In genomic region chr6:16437984-16438383, GRCh38 we compare ENCODE assay signal across 15 cellular contexts.
A peak's percentile ranks its signal among the peaks of the same experiment; 100 is the strongest.
DNase-seq lines count a peak whose midpoint lies in the region; ATAC-seq and TF ChIP-seq lines count a peak whose summit lies in the region.
"Had no signal": no experiment of that assay in that cellular context is flagged by ENCODE, and none has a peak within 500 bp of the region (broad histone marks: within the 10 kb centered on the region; RNA-seq: fewer than 3 reads in every experiment).

No MANE protein-coding gene starts in this region.

- 62% methylated on average over 3 of the region's 3 CpGs for WGBS in right cardiac atrium
- WGBS in testis, 2 donors: 66 to 87% methylated on average over 3 of the region's 3 CpGs
- 94% methylated on average over 3 of the region's 3 CpGs for whole genome bisulfite sequencing in smooth muscle cell (ENCODE audit: low lambda C conversion rate)

- DNase-seq in activated naive CD4-positive, alpha-beta T cell treated with anti-CD3 and anti-CD28 coated beads for 36 hours: no peak
- DNase-seq in activated naive CD4-positive, alpha-beta T cell (lab: John Stamatoyannopoulos, UW): no peak
- peak; percentile 42 for DNase-seq in activated T-cell treated with anti-CD3 and anti-CD28 coated beads, Interleukin-2, amount 50 U/mL, for 1 hour
- DNase-seq in right cardiac atrium (no peak), testis (peak; percentile 28), ecto neural progenitor cell (ENCODE audit: low spot score) (no peak), smooth muscle cell (lab: John Stamatoyannopoulos, UW; ENCODE audit: unreplicated experiment) (no peak), left lobe of liver (ENCODE audit: low spot score) (no peak)
- DNase-seq: activated B cell treated with CpG ODN at 0.5 μM for 24 hours, NCI-H146, NCI-H510A treated with DMSO at 0.1 percent for 48 hours, OCI-M1, SK-N-SH had no signal

- H4K20me1 ChIP-seq in smooth muscle cell (ENCODE audit: low read depth): peaks cover 21% of the 10 kb centered on the region

- H3K27me3 ChIP-seq in right cardiac atrium (ENCODE audit: control insufficient read depth, insufficient read depth) (no peaks in the 10 kb centered on the region), testis (no peaks in the 10 kb centered on the region), smooth muscle cell (ENCODE audit: low read depth) (no peaks in the 10 kb centered on the region)

- H3F3A ChIP-seq in smooth muscle cell (ENCODE audit: low read depth): no peaks in the 10 kb centered on the region

- peak; percentile 45 to 59 for ATAC-seq in right cardiac atrium
- no peak for ATAC-seq in left lobe of liver

- peak overlapping the region; percentile 89 for H3K27ac Mint-ChIP-seq in activated naive CD4-positive, alpha-beta T cell treated with anti-CD3 and anti-CD28 coated beads for 36 hours
- H3K27ac Mint-ChIP-seq: activated B cell treated with CpG ODN at 0.5 μM for 24 hours had no signal

- no peak overlapping the region for H3K4me2 ChIP-seq in smooth muscle cell
- H3K4me2 ChIP-seq: SK-N-SH had no signal

- no peak overlapping the region for H2AFZ ChIP-seq in smooth muscle cell (ENCODE audit: low read depth)

- no peaks in the 10 kb centered on the region for H3K27me3 Mint-ChIP-seq in activated naive CD4-positive, alpha-beta T cell treated with anti-CD3 and anti-CD28 coated beads for 36 hours (ENCODE audit: low read depth)
- H3K27me3 Mint-ChIP-seq: activated B cell treated with CpG ODN at 0.5 μM for 24 hours had no signal

- H3K4me3 Mint-ChIP-seq in activated naive CD4-positive, alpha-beta T cell treated with anti-CD3 and anti-CD28 coated beads for 36 hours: peak overlapping the region; percentile 78
- H3K4me3 Mint-ChIP-seq: activated B cell treated with CpG ODN at 0.5 μM for 24 hours had no signal

- H3K4me1 Mint-ChIP-seq in activated naive CD4-positive, alpha-beta T cell treated with anti-CD3 and anti-CD28 coated beads for 36 hours (ENCODE audit: low read depth): peaks cover 65% of the 10 kb centered on the region

- H3K36me3 Mint-ChIP-seq in activated naive CD4-positive, alpha-beta T cell treated with anti-CD3 and anti-CD28 coated beads for 36 hours (ENCODE audit: low read depth): peaks cover 14% of the 10 kb centered on the region

- no peaks in the 10 kb centered on the region for H3K9me3 ChIP-seq in right cardiac atrium (ENCODE audit: control insufficient read depth, low read length)
- no peaks in the 10 kb centered on the region for H3K9me3 ChIP-seq in testis
- H3K9me3 ChIP-seq in smooth muscle cell (replicated peaks; ENCODE audit: low read depth): no peaks in the 10 kb centered on the region
- H3K9me3 ChIP-seq: HAP-1, SK-N-SH had no signal

- H3K9ac ChIP-seq in smooth muscle cell (ENCODE audit: low read depth): no peak overlapping the region
- H3K9ac ChIP-seq: SK-N-SH had no signal

- H3K27ac ChIP-seq in right cardiac atrium (ENCODE audit: low read length): no peak overlapping the region
- H3K27ac ChIP-seq in testis: peak overlapping the region in 1 of 2 donors; percentile 8
- no peak overlapping the region for H3K27ac ChIP-seq in smooth muscle cell (ENCODE audit: low read depth)
- H3K27ac ChIP-seq: HL-60 had no signal

- H3K4me1 ChIP-seq in right cardiac atrium (ENCODE audit: control insufficient read depth, insufficient read depth, low read length) (peaks cover 7% of the 10 kb centered on the region), testis (peaks cover 7% of the 10 kb centered on the region), smooth muscle cell (ENCODE audit: low read depth) (no peaks in the 10 kb centered on the region)
- H3K4me1 ChIP-seq: HAP-1 had no signal

- no peak for TF ChIP-seq POLR2A in testis (IDR thresholded peaks at IDR 0.05)

- H3K79me2 ChIP-seq in smooth muscle cell (ENCODE audit: low read depth): peaks cover 4% of the 10 kb centered on the region

- TF ChIP-seq CTCF in testis (IDR thresholded peaks at IDR 0.05) (no peak), smooth muscle cell (IDR thresholded peaks at IDR 0.05; ENCODE audit: borderline replicate concordance, insufficient read depth, poor library complexity, severe bottlenecking) (no peak)

- no peaks in the 10 kb centered on the region for H3K9me3 Mint-ChIP-seq in activated naive CD4-positive, alpha-beta T cell treated with anti-CD3 and anti-CD28 coated beads for 36 hours
- H3K9me3 Mint-ChIP-seq: activated B cell treated with CpG ODN at 0.5 μM for 24 hours had no signal

- no peak overlapping the region for H3K4me3 ChIP-seq in right cardiac atrium (ENCODE audit: low read length)
- no peak overlapping the region for H3K4me3 ChIP-seq in testis
- no peak overlapping the region for H3K4me3 ChIP-seq in smooth muscle cell
- H3K4me3 ChIP-seq: HAP-1 had no signal

- intact Hi-C loops in activated naive CD4-positive, alpha-beta T cell treated with anti-CD3 and anti-CD28 coated beads for 36 hours (cut with micrococcal nuclease): loop anchor here (2.0 kb wide), 2 partner anchors 37 to 45 kb away; no protein-coding TSS in a partner anchor
- intact Hi-C loops in right cardiac atrium (cut with DNase I): no loop called here
- intact Hi-C loops in testis (cut with DNase I; ENCODE audit: low total_unique reads): no loop called here

- H3K36me3 ChIP-seq in testis (ENCODE audit: low read depth, missing control alignments) (no peaks in the 10 kb centered on the region), smooth muscle cell (ENCODE audit: low read depth) (no peaks in the 10 kb centered on the region)
- H3K36me3 ChIP-seq: HAP-1 had no signal

- CTCF ChIA-PET in activated naive CD4-positive, alpha-beta T cell treated with anti-CD3 and anti-CD28 coated beads for 36 hours (lab: Charles Lee): interaction anchor here (0.6 to 1.3 kb wide), 2 partner anchors 18 to 177 kb away, joined by 3 to 5 read pairs; no protein-coding TSS in a partner anchor

Comparison
In these comparisons a context has a peak if more than half of its experiments do, and no peak if none do; other contexts are left out.
1. DNase-seq: peak in activated T-cell treated with anti-CD3 and anti-CD28 coated beads, Interleukin-2, amount 50 U/mL, for 1 hour (single experiment) and testis (single experiment); none in activated naive CD4-positive, alpha-beta T cell treated with anti-CD3 and anti-CD28 coated beads for 36 hours (single experiment), activated naive CD4-positive, alpha-beta T cell (0 of 4), right cardiac atrium (0 of 3), ecto neural progenitor cell (single experiment), smooth muscle cell (single experiment) and left lobe of liver (single experiment).